1 cellular context compared by ENCODE assay signal in the genomic region with DNA sequence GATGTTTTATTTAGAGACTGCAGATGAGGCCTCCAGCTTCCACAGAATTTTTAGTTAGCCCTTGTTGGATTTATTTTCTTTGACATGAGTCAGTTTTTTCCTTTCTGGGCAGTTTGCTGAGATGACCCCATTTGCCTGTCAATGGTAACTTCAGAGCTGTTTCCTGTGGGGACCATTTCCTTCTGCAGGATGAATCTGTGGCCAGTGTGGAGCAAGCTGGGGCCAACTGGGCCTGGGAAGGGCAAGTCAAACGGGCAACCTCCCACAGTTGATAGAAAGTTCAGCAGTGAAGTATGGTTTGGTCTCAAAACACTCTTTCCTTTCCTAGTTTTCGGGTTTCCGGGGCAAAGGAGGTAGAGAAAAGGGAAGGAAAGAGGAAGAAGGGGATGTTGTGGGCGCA.
TF ChIP-seq lines count a peak whose summit lies in the region.

No MANE protein-coding gene starts in this region.

TF ChIP-seq in WTC11, 78 proteins besides CTCF, POLR2A, EP300 and RAD21 (continued from another document):
- TF ChIP-seq, protein P1, sequence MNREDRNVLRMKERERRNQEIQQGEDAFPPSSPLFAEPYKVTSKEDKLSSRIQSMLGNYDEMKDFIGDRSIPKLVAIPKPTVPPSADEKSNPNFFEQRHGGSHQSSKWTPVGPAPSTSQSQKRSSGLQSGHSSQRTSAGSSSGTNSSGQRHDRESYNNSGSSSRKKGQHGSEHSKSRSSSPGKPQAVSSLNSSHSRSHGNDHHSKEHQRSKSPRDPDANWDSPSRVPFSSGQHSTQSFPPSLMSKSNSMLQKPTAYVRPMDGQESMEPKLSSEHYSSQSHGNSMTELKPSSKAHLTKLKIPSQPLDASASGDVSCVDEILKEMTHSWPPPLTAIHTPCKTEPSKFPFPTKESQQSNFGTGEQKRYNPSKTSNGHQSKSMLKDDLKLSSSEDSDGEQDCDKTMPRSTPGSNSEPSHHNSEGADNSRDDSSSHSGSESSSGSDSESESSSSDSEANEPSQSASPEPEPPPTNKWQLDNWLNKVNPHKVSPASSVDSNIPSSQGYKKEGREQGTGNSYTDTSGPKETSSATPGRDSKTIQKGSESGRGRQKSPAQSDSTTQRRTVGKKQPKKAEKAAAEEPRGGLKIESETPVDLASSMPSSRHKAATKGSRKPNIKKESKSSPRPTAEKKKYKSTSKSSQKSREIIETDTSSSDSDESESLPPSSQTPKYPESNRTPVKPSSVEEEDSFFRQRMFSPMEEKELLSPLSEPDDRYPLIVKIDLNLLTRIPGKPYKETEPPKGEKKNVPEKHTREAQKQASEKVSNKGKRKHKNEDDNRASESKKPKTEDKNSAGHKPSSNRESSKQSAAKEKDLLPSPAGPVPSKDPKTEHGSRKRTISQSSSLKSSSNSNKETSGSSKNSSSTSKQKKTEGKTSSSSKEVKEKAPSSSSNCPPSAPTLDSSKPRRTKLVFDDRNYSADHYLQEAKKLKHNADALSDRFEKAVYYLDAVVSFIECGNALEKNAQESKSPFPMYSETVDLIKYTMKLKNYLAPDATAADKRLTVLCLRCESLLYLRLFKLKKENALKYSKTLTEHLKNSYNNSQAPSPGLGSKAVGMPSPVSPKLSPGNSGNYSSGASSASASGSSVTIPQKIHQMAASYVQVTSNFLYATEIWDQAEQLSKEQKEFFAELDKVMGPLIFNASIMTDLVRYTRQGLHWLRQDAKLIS (CRISPR knock-in tag; IDR thresholded peaks at IDR 0.05; ENCODE audit: borderline replicate concordance): no peak
